In genomic region chr14:72723741-72724530, GRCh38 we compare ENCODE assay signal across 16 cellular contexts.
DNase-seq lines count a peak whose midpoint lies in the region; ATAC-seq and TF ChIP-seq lines count a peak whose summit lies in the region.
"Had no signal": no experiment of that assay in that cellular context is flagged by ENCODE, and none has a peak within 500 bp of the region (broad histone marks: within the 10 kb centered on the region; RNA-seq: fewer than 3 reads in every experiment).

No MANE protein-coding gene starts in this region.

- no peaks in the 10 kb centered on the region for H3K79me2 ChIP-seq in GM23248 (ENCODE audit: insufficient read depth)

- H3F3A ChIP-seq in GM23248 (ENCODE audit: insufficient read depth): no peaks in the 10 kb centered on the region

- H3K36me3 Mint-ChIP-seq in immature natural killer cell: peaks cover 0 to 11% (median 0%) of the 10 kb centered on the region in 3 donors
- H3K36me3 Mint-ChIP-seq in stimulated activated memory B cell treated with anti-CD40 and anti-IgM and Interleukin-4, amounts not matched to agents 10 μg/mL and 1 μg/mL and 100 μg/mL, for 72 hours: peaks cover 29% of the 10 kb centered on the region

- no peaks in the 10 kb centered on the region for H3K9me3 ChIP-seq in GM23248 (ENCODE audit: low read depth)
- no peaks in the 10 kb centered on the region for H3K9me3 ChIP-seq in gastrocnemius medialis
- H3K9me3 ChIP-seq: left lung had no signal

- no peak overlapping the region for H3K4me3 ChIP-seq in GM23248
- H3K4me3 ChIP-seq in choroid plexus epithelial cell (ENCODE audit: low read depth, low read length): no peak overlapping the region
- H3K4me3 ChIP-seq in gastrocnemius medialis: no peak overlapping the region
- H3K4me3 ChIP-seq: left lung had no signal

- H3K4me2 ChIP-seq in GM23248 (ENCODE audit: unreplicated experiment): no peak overlapping the region

- H3K27me3 ChIP-seq in GM23248 (replicated peaks; ENCODE audit: insufficient read depth) (no peaks in the 10 kb centered on the region), gastrocnemius medialis (no peaks in the 10 kb centered on the region)
- H3K27me3 ChIP-seq: left lung had no signal

- H2AFZ ChIP-seq in GM23248: peak overlapping the region; percentile 61

- peak overlapping the region in 4 of 6 donors; percentile 6 to 73 (median 34) for H3K27ac Mint-ChIP-seq in immature natural killer cell
- no peak overlapping the region for H3K27ac Mint-ChIP-seq in stimulated activated memory B cell treated with anti-CD40 and anti-IgM and Interleukin-4, amounts not matched to agents 10 μg/mL and 1 μg/mL and 100 μg/mL, for 72 hours
- H3K27ac Mint-ChIP-seq: naive thymus-derived CD4-positive, alpha-beta T cell had no signal

- no peaks in the 10 kb centered on the region for H3K9me2 ChIP-seq in GM23248 (ENCODE audit: insufficient read depth)

- peaks cover 31 to 65% of the 10 kb centered on the region in 2 donors for H3K4me1 Mint-ChIP-seq in immature natural killer cell
- H3K4me1 Mint-ChIP-seq in stimulated activated memory B cell treated with anti-CD40 and anti-IgM and Interleukin-4, amounts not matched to agents 10 μg/mL and 1 μg/mL and 100 μg/mL, for 72 hours: peaks cover 14% of the 10 kb centered on the region

- H3K9ac ChIP-seq in GM23248: 0 out of 2 replicates have a peak overlapping the region, but pooled peaks have one; percentile 6

- intact Hi-C loops in gastrocnemius medialis (cut with DNase I; ENCODE audit: low total_unique reads): no loop called here

- H3K27me3 Mint-ChIP-seq in immature natural killer cell (ENCODE audit: low read depth in 3 of 3): peaks cover 0 to 6% (median 4%) of the 10 kb centered on the region in 3 donors
- H3K27me3 Mint-ChIP-seq in stimulated activated memory B cell treated with anti-CD40 and anti-IgM and Interleukin-4, amounts not matched to agents 10 μg/mL and 1 μg/mL and 100 μg/mL, for 72 hours: no peaks in the 10 kb centered on the region
- H3K27me3 Mint-ChIP-seq: naive thymus-derived CD4-positive, alpha-beta T cell had no signal

- H3K4me1 ChIP-seq in GM23248 (ENCODE audit: insufficient read depth) (peaks cover 11% of the 10 kb centered on the region), gastrocnemius medialis (peaks cover 9 to 14% of the 10 kb centered on the region in 2 donors)
- H3K4me1 ChIP-seq: left lung had no signal

- no peak for TF ChIP-seq CTCF in choroid plexus epithelial cell (conservative IDR thresholded peaks at IDR 0.05; ENCODE audit: low read depth, low read length)
- TF ChIP-seq CTCF in gastrocnemius medialis (IDR thresholded peaks at IDR 0.05 in 4 of 5, conservative IDR thresholded peaks at IDR 0.05 in 1 of 5): no peak

- H3K36me3 ChIP-seq in GM23248 (ENCODE audit: low read depth): peaks cover 6% of the 10 kb centered on the region; the same call in 1 of the 2 replicates
- no peaks in the 10 kb centered on the region for H3K36me3 ChIP-seq in gastrocnemius medialis
- H3K36me3 ChIP-seq: left lung had no signal

- in situ Hi-C loops in GM23248 (cut with MboI) (no loop called here), gastrocnemius medialis (cut with MboI; ENCODE audit: low sequenced_read_pairs in 4 of 4) (no loop called here)

- 58 to 59% methylated on average over 8 of the region's 8 CpGs for WGBS in GM23248 (ENCODE audit: low coverage in 1 of 2, low lambda C conversion rate in 2 of 2, missing lambda C conversion rate in 2 of 2), 2 experiments

- no peak overlapping the region for H3K27ac ChIP-seq in GM23248
- peak overlapping the region in 3 of 4 donors; percentile 5 to 25 (median 21) for H3K27ac ChIP-seq in gastrocnemius medialis
- H3K27ac ChIP-seq: left lung had no signal

- no peak overlapping the region for H3K4me3 Mint-ChIP-seq in immature natural killer cell
- H3K4me3 Mint-ChIP-seq in stimulated activated memory B cell treated with anti-CD40 and anti-IgM and Interleukin-4, amounts not matched to agents 10 μg/mL and 1 μg/mL and 100 μg/mL, for 72 hours: no peak overlapping the region
- H3K4me3 Mint-ChIP-seq: naive thymus-derived CD4-positive, alpha-beta T cell had no signal

- DNase-seq in GM23248 (peak; percentile 52), choroid plexus epithelial cell (ENCODE audit: low read depth) (peak; percentile 67), immature natural killer cell (no peak), gastrocnemius medialis (no peak), NCI-H748 (lab: John Stamatoyannopoulos, UW; ENCODE audit: unreplicated experiment) (no peak)
- DNase-seq: activated CD4-positive, CD25-positive, alpha-beta regulatory T cell treated with anti-CD3 and anti-CD28 coated beads, Interleukin-2, amount 50 U/mL, for 72 hours; activated gamma-delta T cell treated with Interleukin-2 at 50 U/mL for 16 hours; HCEC 1CT; left lung; naive thymus-derived CD4-positive, alpha-beta T cell; NCI-H187 treated with DMSO at 0.1 percent for 48 hours; NCI-H446 treated with DMSO at 0.1 percent for 48 hours; SHP77 treated with DMSO at 0.1 percent for 48 hours had no signal

- H3K9me3 Mint-ChIP-seq in immature natural killer cell: no peaks in the 10 kb centered on the region
- H3K9me3 Mint-ChIP-seq in stimulated activated memory B cell treated with anti-CD40 and anti-IgM and Interleukin-4, amounts not matched to agents 10 μg/mL and 1 μg/mL and 100 μg/mL, for 72 hours: no peaks in the 10 kb centered on the region

- ATAC-seq in gastrocnemius medialis: no peak
- ATAC-seq in GM18505 (IDR thresholded peaks at IDR 0.05; ENCODE audit: unreplicated experiment): no peak
- no peak for ATAC-seq in stimulated activated memory B cell treated with anti-CD40 and anti-IgM and Interleukin-4, amounts not matched to agents 10 μg/mL and 1 μg/mL and 100 μg/mL, for 72 hours
- ATAC-seq: esophagus mucosa; left lung; naive thymus-derived CD4-positive, alpha-beta T cell had no signal

- TF ChIP-seq POLR2A in gastrocnemius medialis (IDR thresholded peaks at IDR 0.05) (no peak), GM18505 (IDR thresholded peaks at IDR 0.05; ENCODE audit: borderline replicate concordance, extremely low read depth, insufficient read depth, insufficient read length) (no peak)

- H4K20me1 ChIP-seq in GM23248 (ENCODE audit: insufficient read depth): no peaks in the 10 kb centered on the region

Comparison
In these comparisons a context has a peak if more than half of its experiments do, and no peak if none do; other contexts are left out.
1. DNase-seq: peak in GM23248 (single experiment) and choroid plexus epithelial cell (single experiment); none in immature natural killer cell (0 of 3), gastrocnemius medialis (0 of 2) and NCI-H748 (single experiment).